ENCODE assay signal across 16 cellular contexts in the genomic region with DNA sequence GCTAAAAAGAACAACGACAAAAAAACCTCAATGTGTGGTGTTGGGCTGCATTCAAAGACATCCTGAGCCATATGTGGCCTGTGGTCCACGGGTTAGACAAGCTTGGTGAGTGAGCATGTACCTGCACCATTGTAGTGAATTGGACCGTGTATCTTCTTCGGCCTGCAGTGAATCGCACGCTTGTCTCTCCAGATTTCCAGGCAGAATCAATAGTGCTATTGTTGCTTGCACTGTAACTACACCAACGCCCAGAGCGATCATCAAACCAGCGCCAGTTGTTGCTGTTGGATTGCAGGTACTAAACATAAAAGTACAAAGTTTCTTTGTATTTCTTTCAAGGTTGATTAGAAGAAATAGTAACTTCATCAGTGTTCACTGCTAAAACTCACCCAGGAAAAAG.
DNase-seq lines count a peak whose midpoint lies in the region; TF ChIP-seq lines count a peak whose summit lies in the region.
"Had no signal": no experiment of that assay in that cellular context is flagged by ENCODE, and none has a peak within 500 bp of the region (broad histone marks: within the 10 kb centered on the region; RNA-seq: fewer than 3 reads in every experiment).

No MANE protein-coding gene starts in this region.

- no peaks in the 10 kb centered on the region for H3K36me3 ChIP-seq in testis (ENCODE audit: low read depth, missing control alignments)

- DNase-seq in COLO829 (ENCODE audit: low spot score) = peak; percentile 63
- DNase-seq in midbrain (lab: John Stamatoyannopoulos, UW) = peak; percentile 5
- DNase-seq in testis = peak; percentile 23
- DNase-seq in OCI-M2 (lab: John Stamatoyannopoulos, UW; ENCODE audit: unreplicated experiment) = no peak
- DNase-seq in NCI-H510A treated with DMSO at 0.1 percent for 48 hours (lab: John Stamatoyannopoulos, UW) = no peak
- no peak for DNase-seq in hepatic stellate cell (ENCODE audit: low spot score)
- DNase-seq: BE2C; Caco-2; CD4-positive, CD25-positive, alpha-beta regulatory T cell; CD8-positive, alpha-beta memory T cell; GDM1; HCEC 1CT; HFFc6 had no signal

- 65 to 80% methylated on average over 9 of the region's 9 CpGs for WGBS in testis, 2 donors

- intact Hi-C loops in testis (cut with DNase I; ENCODE audit: low total_unique reads) = no loop called here

- no peak overlapping the region for H3K4me3 ChIP-seq in testis
- H3K4me3 ChIP-seq: GM23338 had no signal

- no peaks in the 10 kb centered on the region for H3K4me1 ChIP-seq in testis
- H3K4me1 ChIP-seq: BE2C, Caco-2 had no signal

- no peaks in the 10 kb centered on the region for H3K9me3 ChIP-seq in testis
- H3K9me3 ChIP-seq: BE2C had no signal

- no peak for TF ChIP-seq CTCF in testis (IDR thresholded peaks at IDR 0.05)

- H3K27ac ChIP-seq in angular gyrus (ENCODE audit: low read depth, low read length) (peak overlapping the region; percentile 59), testis (no peak overlapping the region)
- H3K27ac ChIP-seq: HL-60 had no signal

- H3K27me3 ChIP-seq in testis = no peaks in the 10 kb centered on the region
- H3K27me3 ChIP-seq: BE2C had no signal

- no peak for TF ChIP-seq POLR2A in testis (IDR thresholded peaks at IDR 0.05)

Comparison
In these comparisons a context has a peak if more than half of its experiments do, and no peak if none do; other contexts are left out.
1. DNase-seq: peak in COLO829 (single experiment), midbrain (single experiment) and testis (single experiment); none in OCI-M2 (single experiment), NCI-H510A treated with DMSO at 0.1 percent for 48 hours (single experiment) and hepatic stellate cell (single experiment).